Comparison of ENCODE assay signal across 2 cellular contexts in the genomic region with DNA sequence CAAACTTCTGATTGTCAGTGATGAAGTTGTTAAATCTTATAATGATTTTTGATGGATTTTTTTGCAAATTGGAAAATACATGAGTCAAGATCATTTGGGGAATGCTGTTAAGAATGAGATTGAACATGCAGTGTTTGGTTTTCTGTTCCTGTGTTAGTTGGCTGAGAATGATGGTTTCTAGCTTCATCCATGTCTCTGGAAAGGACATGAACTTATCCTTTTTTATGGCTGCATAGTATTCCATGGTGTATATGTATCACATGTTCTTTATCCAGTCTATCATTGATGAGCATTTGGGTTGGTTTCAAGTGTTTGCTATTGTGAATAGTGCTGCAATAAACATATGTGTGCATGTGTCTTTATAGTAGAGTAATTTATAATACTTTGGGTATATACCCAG. TPM values are rescaled to one million over a fixed set of nuclear protein-coding genes. Genes with fewer than 3 reads are reported as not detected.
"Had no signal": no experiment of that assay in that cellular context is flagged by ENCODE, and none has a peak within 500 bp of the region (broad histone marks: within the 10 kb centered on the region; RNA-seq: fewer than 3 reads in every experiment).

No MANE protein-coding gene starts in this region.

RNA-seq across cellular contexts. Expression of a gene that starts 32.2 kb away (rescaled TPM):
- total RNA-seq: LHCN-M2, M059J had no signal
